Comparison of ENCODE assay signal across 9 cellular contexts in genomic region chr9:35750256-35750531, GRCh38. TPM values are rescaled to one million over a fixed set of nuclear protein-coding genes. Genes with fewer than 3 reads are reported as not detected.
DNase-seq lines count a peak whose midpoint lies in the region; ATAC-seq and TF ChIP-seq lines count a peak whose summit lies in the region.
"Had no signal": no experiment of that assay in that cellular context is flagged by ENCODE, and none has a peak within 500 bp of the region (broad histone marks: within the 10 kb centered on the region; RNA-seq: fewer than 3 reads in every experiment).

No MANE protein-coding gene starts in this region.

- DNase-seq in effector memory CD8-positive, alpha-beta T cell = no peak
- DNase-seq in neural progenitor cell (ENCODE audit: low spot score) = no peak
- DNase-seq in 8988T = no peak
- DNase-seq in stimulated activated CD4-positive, alpha-beta T cell treated with anti-CD3 and anti-CD28 coated beads, Interleukin-15, amount 100 ng/mL, for 24 hours = no peak
- no peak for DNase-seq in NCI-H2171 treated with DMSO at 0.1 percent for 48 hours (lab: John Stamatoyannopoulos, UW)

- H3K4me1 Mint-ChIP-seq in effector memory CD8-positive, alpha-beta T cell (ENCODE audit: low read depth in 2 of 2) = peaks cover 43 to 44% of the 10 kb centered on the region in 2 donors
- peaks cover 30% of the 10 kb centered on the region for H3K4me1 Mint-ChIP-seq in neural progenitor cell

- no peak for ATAC-seq in effector memory CD8-positive, alpha-beta T cell (replicated peaks)
- no peak for ATAC-seq in HG02970 (IDR thresholded peaks at IDR 0.05; ENCODE audit: low FRiP score, unreplicated experiment)

- H3K9me3 ChIP-seq in OCI-LY3 (ENCODE audit: insufficient read depth, low read length) = no peaks in the 10 kb centered on the region
- no peaks in the 10 kb centered on the region for H3K9me3 ChIP-seq in neural progenitor cell (ENCODE audit: low read depth)

- H3K36me3 ChIP-seq in OCI-LY3 (replicated peaks; ENCODE audit: low read depth, low read length) (peaks cover 17% of the 10 kb centered on the region), neural progenitor cell (no peaks in the 10 kb centered on the region)

- peaks cover 10% of the 10 kb centered on the region for H3F3A ChIP-seq in neural progenitor cell (ENCODE audit: low read depth)

- TF ChIP-seq CTCF in C4-2B (conservative IDR thresholded peaks at IDR 0.05) = no peak
- no peak for TF ChIP-seq CTCF in OCI-LY3 (IDR thresholded peaks at IDR 0.05; ENCODE audit: low read depth, low read length)
- no peak for TF ChIP-seq CTCF in neural progenitor cell (IDR thresholded peaks at IDR 0.05)

- peak overlapping the region; percentile 90 for H3K4me3 ChIP-seq in OCI-LY3 (ENCODE audit: low read length)
- H3K4me3 ChIP-seq in neural progenitor cell = peak overlapping the region; percentile 75

- H3K27ac Mint-ChIP-seq in effector memory CD8-positive, alpha-beta T cell = peak overlapping the region; percentile 93 to 94
- H3K27ac Mint-ChIP-seq in neural progenitor cell = peak overlapping the region; percentile 24

- H2AFZ ChIP-seq in OCI-LY3 (ENCODE audit: low read depth, low read length) (no peak overlapping the region), neural progenitor cell (replicated peaks) (no peak overlapping the region)

- H3K9ac ChIP-seq in OCI-LY3 (ENCODE audit: low read length) (peak overlapping the region; percentile 85), neural progenitor cell (peak overlapping the region; percentile 70)

- H3K27ac ChIP-seq in C4-2B (peak overlapping the region; percentile 90), OCI-LY3 (ENCODE audit: low read length) (peak overlapping the region; percentile 54), neural progenitor cell (no peak overlapping the region)

- H3K36me3 Mint-ChIP-seq in effector memory CD8-positive, alpha-beta T cell (ENCODE audit: insufficient read depth) = peaks cover 19% of the 10 kb centered on the region
- peaks cover 32% of the 10 kb centered on the region for H3K36me3 Mint-ChIP-seq in neural progenitor cell

- H3K79me2 ChIP-seq in OCI-LY3 (ENCODE audit: low read length) (peaks cover 46% of the 10 kb centered on the region), neural progenitor cell (ENCODE audit: low read depth) (peaks cover 52% of the 10 kb centered on the region)

- peak overlapping the region; percentile 81 for H3K4me2 ChIP-seq in OCI-LY3 (ENCODE audit: low read length)
- H3K4me2 ChIP-seq in neural progenitor cell = peak overlapping the region; percentile 98

- H3K27me3 Mint-ChIP-seq in effector memory CD8-positive, alpha-beta T cell = no peaks in the 10 kb centered on the region
- H3K27me3 Mint-ChIP-seq in neural progenitor cell (ENCODE audit: insufficient read depth, low read depth) = no peaks in the 10 kb centered on the region

- H4K20me1 ChIP-seq in OCI-LY3 (ENCODE audit: insufficient read depth, low read length) = peaks cover 17% of the 10 kb centered on the region
- peaks cover 35% of the 10 kb centered on the region for H4K20me1 ChIP-seq in neural progenitor cell (ENCODE audit: low read depth)

- H3K9me3 Mint-ChIP-seq in effector memory CD8-positive, alpha-beta T cell = no peaks in the 10 kb centered on the region
- H3K9me3 Mint-ChIP-seq in neural progenitor cell = no peaks in the 10 kb centered on the region

- H3K27me3 ChIP-seq in OCI-LY3 (ENCODE audit: low read depth, low read length) (no peaks in the 10 kb centered on the region), neural progenitor cell (no peaks in the 10 kb centered on the region)

- H3K4me1 ChIP-seq in OCI-LY3 (ENCODE audit: low read length) = peaks cover 33% of the 10 kb centered on the region
- peaks cover 21% of the 10 kb centered on the region for H3K4me1 ChIP-seq in neural progenitor cell

- peak overlapping the region; percentile 96 to 98 for H3K4me3 Mint-ChIP-seq in effector memory CD8-positive, alpha-beta T cell
- peak overlapping the region; percentile 96 for H3K4me3 Mint-ChIP-seq in neural progenitor cell

RNA-seq across cellular contexts. Expression of gene RGP1, which starts 1.1 kb away (rescaled TPM):
- total RNA-seq in neural progenitor cell (ENCODE audit: low replicate concordance) = 11.2 and 20.1 TPM in 2 replicates

RNA-seq across cellular contexts. Expression of gene GBA2, which starts 1.2 kb away (rescaled TPM):
- total RNA-seq in neural progenitor cell (ENCODE audit: low replicate concordance) = 44.8 and 74.5 TPM in 2 replicates

RNA-seq across cellular contexts. Expression of gene MSMP, which starts 3.9 kb away (rescaled TPM):
- not detected in 2 replicates for total RNA-seq in neural progenitor cell (ENCODE audit: low replicate concordance)
- total RNA-seq: LHCN-M2 had no signal

RNA-seq across cellular contexts. Expression of gene CREB3, which starts 17.7 kb away (rescaled TPM):
- 27.9 and 30.3 TPM in 2 replicates for total RNA-seq in neural progenitor cell (ENCODE audit: low replicate concordance)

RNA-seq across cellular contexts. Expression of gene TLN1, which starts 18.2 kb away (rescaled TPM):
- 36.7 and 71.5 TPM in 2 replicates for total RNA-seq in neural progenitor cell (ENCODE audit: low replicate concordance)
